In the genomic region with DNA sequence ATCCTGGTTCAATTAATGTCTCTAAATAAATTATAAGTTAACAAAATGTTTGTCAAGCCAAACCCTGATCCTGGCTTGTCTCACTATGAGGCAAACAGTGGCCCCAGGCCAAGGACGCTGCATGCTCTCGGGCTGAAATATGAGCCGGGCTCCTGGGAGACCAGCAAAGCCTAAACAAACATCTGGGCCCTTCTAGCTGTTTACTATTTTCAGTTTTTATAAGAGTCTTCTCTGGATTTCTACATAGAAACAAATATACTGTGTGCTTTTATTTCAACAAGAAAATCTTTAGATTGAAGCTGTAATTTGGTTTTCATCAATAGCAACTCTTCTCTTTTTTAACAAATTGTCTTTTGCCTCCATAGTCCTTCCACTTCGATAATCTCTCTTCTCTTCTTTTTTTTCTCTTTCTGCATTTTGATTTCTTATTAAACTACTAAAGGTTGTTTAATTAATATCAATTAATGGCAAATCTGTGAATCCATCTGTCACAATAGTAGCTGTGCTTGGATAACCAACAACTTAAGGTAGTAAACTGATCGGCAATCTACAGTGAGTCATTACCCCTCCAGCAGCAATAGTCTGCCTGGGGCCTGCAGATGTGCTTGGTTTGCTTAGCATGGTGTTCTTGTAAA, we compare ENCODE assay signal across 1 cellular context.
TF ChIP-seq lines count a peak whose summit lies in the region.

No MANE protein-coding gene starts in this region.

TF ChIP-seq in K562, 482 proteins besides CTCF, POLR2A, EP300 and RAD21 (continued from another document and continues in another):
- TF ChIP-seq, protein P1, sequence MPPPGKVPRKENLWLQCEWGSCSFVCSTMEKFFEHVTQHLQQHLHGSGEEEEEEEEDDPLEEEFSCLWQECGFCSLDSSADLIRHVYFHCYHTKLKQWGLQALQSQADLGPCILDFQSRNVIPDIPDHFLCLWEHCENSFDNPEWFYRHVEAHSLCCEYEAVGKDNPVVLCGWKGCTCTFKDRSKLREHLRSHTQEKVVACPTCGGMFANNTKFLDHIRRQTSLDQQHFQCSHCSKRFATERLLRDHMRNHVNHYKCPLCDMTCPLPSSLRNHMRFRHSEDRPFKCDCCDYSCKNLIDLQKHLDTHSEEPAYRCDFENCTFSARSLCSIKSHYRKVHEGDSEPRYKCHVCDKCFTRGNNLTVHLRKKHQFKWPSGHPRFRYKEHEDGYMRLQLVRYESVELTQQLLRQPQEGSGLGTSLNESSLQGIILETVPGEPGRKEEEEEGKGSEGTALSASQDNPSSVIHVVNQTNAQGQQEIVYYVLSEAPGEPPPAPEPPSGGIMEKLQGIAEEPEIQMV (tag; conservative IDR thresholded peaks at IDR 0.05; ENCODE audit: low read depth): no peak
- TF ChIP-seq, protein P2, sequence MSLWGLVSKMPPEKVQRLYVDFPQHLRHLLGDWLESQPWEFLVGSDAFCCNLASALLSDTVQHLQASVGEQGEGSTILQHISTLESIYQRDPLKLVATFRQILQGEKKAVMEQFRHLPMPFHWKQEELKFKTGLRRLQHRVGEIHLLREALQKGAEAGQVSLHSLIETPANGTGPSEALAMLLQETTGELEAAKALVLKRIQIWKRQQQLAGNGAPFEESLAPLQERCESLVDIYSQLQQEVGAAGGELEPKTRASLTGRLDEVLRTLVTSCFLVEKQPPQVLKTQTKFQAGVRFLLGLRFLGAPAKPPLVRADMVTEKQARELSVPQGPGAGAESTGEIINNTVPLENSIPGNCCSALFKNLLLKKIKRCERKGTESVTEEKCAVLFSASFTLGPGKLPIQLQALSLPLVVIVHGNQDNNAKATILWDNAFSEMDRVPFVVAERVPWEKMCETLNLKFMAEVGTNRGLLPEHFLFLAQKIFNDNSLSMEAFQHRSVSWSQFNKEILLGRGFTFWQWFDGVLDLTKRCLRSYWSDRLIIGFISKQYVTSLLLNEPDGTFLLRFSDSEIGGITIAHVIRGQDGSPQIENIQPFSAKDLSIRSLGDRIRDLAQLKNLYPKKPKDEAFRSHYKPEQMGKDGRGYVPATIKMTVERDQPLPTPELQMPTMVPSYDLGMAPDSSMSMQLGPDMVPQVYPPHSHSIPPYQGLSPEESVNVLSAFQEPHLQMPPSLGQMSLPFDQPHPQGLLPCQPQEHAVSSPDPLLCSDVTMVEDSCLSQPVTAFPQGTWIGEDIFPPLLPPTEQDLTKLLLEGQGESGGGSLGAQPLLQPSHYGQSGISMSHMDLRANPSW (CRISPR knock-in tag; IDR thresholded peaks at IDR 0.05): no peak
- TF ChIP-seq, protein P3, sequence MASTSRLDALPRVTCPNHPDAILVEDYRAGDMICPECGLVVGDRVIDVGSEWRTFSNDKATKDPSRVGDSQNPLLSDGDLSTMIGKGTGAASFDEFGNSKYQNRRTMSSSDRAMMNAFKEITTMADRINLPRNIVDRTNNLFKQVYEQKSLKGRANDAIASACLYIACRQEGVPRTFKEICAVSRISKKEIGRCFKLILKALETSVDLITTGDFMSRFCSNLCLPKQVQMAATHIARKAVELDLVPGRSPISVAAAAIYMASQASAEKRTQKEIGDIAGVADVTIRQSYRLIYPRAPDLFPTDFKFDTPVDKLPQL (IDR thresholded peaks at IDR 0.05; ENCODE audit: extremely low read depth, insufficient read length): no peak
- TF ChIP-seq RCOR1 (IDR thresholded peaks at IDR 0.05; ENCODE audit: borderline replicate concordance in 1 of 2, low read depth in 2 of 2, low read length in 2 of 2) (0 out of 4 replicates have a peak, but pooled peaks of 1 of the 2 experiments have one; percentile 7), PHF20 (IDR thresholded peaks at IDR 0.05; ENCODE audit: partially characterized antibody) (no peak), JUNB (CRISPR knock-in tag; conservative IDR thresholded peaks at IDR 0.05) (no peak), ZNF41 (CRISPR knock-in tag; conservative IDR thresholded peaks at IDR 0.05) (no peak), ZNF282 (CRISPR knock-in tag; IDR thresholded peaks at IDR 0.05) (no peak), SIRT6 (IDR thresholded peaks at IDR 0.05; ENCODE audit: low read depth, low read length) (no peak), ZNF780A (CRISPR knock-in tag; IDR thresholded peaks at IDR 0.05) (no peak), NR2F6 (CRISPR knock-in tag; IDR thresholded peaks at IDR 0.05) (no peak), ZNF57 (CRISPR knock-in tag; IDR thresholded peaks at IDR 0.05) (no peak), EP400 (IDR thresholded peaks at IDR 0.05) (peak; percentile 22; the same call in 1 of the 2 replicates), ZNF408 (CRISPR knock-in tag; IDR thresholded peaks at IDR 0.05; ENCODE audit: low read depth) (no peak), TRIM24 (IDR thresholded peaks at IDR 0.05) (peak; percentile 14 to 34; a peak in 1 of 4 replicates), DDX20 (tag; IDR thresholded peaks at IDR 0.05; ENCODE audit: low read depth) (no peak), SPI1 (IDR thresholded peaks at IDR 0.05; ENCODE audit: borderline replicate concordance, low read depth, low read length) (no peak), ZNF316 (IDR thresholded peaks at IDR 0.05) (no peak), JUND (IDR thresholded peaks at IDR 0.05; ENCODE audit: borderline replicate concordance, low read depth, low read length) (peak; percentile 86), JUND (tag; IDR thresholded peaks at IDR 0.05; ENCODE audit: borderline replicate concordance, low read depth, low read length) (peak; percentile 87), PHB (CRISPR knock-in tag; IDR thresholded peaks at IDR 0.05) (no peak), SMAD3 (CRISPR knock-in tag; conservative IDR thresholded peaks at IDR 0.05) (no peak), HMG20A (CRISPR knock-in tag; conservative IDR thresholded peaks at IDR 0.05) (no peak), ZNF217 (CRISPR knock-in tag; IDR thresholded peaks at IDR 0.05) (no peak), FOXA3 (CRISPR knock-in tag; conservative IDR thresholded peaks at IDR 0.05 in 1 of 2, IDR thresholded peaks at IDR 0.05 in 1 of 2) (peak in 1 of 2 experiments; percentile 70; a peak in 2 of 4 replicates), PURB (CRISPR knock-in tag; IDR thresholded peaks at IDR 0.05; ENCODE audit: low read depth) (no peak), ZNF778 (CRISPR knock-in tag; IDR thresholded peaks at IDR 0.05) (no peak), MTF1 (CRISPR knock-in tag; IDR thresholded peaks at IDR 0.05; ENCODE audit: borderline replicate concordance) (no peak), NELFE (IDR thresholded peaks at IDR 0.05; ENCODE audit: insufficient read depth, insufficient read length) (no peak), TCFL5 (CRISPR knock-in tag; conservative IDR thresholded peaks at IDR 0.05) (no peak), SRSF7 (optimal IDR thresholded peaks at IDR 0.05; ENCODE audit: low read depth, low read length) (no peak), TRIM28 (IDR thresholded peaks at IDR 0.05) (no peak), ZNF12 (CRISPR knock-in tag; IDR thresholded peaks at IDR 0.05) (no peak), ZNF668 (CRISPR knock-in tag; IDR thresholded peaks at IDR 0.05) (no peak), CCNT2 (IDR thresholded peaks at IDR 0.05; ENCODE audit: borderline replicate concordance, extremely low read depth, insufficient read length, low read depth, low read length) (no peak), ZBTB17 (CRISPR knock-in tag; IDR thresholded peaks at IDR 0.05) (peak; percentile 80)
- TF ChIP-seq, protein P4, sequence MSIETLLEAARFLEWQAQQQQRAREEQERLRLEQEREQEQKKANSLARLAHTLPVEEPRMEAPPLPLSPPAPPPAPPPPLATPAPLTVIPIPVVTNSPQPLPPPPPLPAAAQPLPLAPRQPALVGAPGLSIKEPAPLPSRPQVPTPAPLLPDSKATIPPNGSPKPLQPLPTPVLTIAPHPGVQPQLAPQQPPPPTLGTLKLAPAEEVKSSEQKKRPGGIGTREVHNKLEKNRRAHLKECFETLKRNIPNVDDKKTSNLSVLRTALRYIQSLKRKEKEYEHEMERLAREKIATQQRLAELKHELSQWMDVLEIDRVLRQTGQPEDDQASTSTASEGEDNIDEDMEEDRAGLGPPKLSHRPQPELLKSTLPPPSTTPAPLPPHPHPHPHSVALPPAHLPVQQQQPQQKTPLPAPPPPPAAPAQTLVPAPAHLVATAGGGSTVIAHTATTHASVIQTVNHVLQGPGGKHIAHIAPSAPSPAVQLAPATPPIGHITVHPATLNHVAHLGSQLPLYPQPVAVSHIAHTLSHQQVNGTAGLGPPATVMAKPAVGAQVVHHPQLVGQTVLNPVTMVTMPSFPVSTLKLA (conservative IDR thresholded peaks at IDR 0.05): peak in 1 of 2 experiments; percentile 40; a peak in 1 of 4 replicates
- TF ChIP-seq, protein P5, sequence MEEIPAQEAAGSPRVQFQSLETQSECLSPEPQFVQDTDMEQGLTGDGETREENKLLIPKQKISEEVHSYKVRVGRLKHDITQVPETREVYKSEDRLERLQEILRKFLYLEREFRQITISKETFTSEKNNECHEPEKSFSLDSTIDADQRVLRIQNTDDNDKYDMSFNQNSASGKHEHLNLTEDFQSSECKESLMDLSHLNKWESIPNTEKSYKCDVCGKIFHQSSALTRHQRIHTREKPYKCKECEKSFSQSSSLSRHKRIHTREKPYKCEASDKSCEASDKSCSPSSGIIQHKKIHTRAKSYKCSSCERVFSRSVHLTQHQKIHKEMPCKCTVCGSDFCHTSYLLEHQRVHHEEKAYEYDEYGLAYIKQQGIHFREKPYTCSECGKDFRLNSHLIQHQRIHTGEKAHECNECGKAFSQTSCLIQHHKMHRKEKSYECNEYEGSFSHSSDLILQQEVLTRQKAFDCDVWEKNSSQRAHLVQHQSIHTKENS (CRISPR knock-in tag; IDR thresholded peaks at IDR 0.05): no peak
- TF ChIP-seq, protein P6, sequence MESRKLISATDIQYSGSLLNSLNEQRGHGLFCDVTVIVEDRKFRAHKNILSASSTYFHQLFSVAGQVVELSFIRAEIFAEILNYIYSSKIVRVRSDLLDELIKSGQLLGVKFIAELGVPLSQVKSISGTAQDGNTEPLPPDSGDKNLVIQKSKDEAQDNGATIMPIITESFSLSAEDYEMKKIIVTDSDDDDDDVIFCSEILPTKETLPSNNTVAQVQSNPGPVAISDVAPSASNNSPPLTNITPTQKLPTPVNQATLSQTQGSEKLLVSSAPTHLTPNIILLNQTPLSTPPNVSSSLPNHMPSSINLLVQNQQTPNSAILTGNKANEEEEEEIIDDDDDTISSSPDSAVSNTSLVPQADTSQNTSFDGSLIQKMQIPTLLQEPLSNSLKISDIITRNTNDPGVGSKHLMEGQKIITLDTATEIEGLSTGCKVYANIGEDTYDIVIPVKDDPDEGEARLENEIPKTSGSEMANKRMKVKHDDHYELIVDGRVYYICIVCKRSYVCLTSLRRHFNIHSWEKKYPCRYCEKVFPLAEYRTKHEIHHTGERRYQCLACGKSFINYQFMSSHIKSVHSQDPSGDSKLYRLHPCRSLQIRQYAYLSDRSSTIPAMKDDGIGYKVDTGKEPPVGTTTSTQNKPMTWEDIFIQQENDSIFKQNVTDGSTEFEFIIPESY (CRISPR knock-in tag; IDR thresholded peaks at IDR 0.05): no peak
- TF ChIP-seq, protein P7, sequence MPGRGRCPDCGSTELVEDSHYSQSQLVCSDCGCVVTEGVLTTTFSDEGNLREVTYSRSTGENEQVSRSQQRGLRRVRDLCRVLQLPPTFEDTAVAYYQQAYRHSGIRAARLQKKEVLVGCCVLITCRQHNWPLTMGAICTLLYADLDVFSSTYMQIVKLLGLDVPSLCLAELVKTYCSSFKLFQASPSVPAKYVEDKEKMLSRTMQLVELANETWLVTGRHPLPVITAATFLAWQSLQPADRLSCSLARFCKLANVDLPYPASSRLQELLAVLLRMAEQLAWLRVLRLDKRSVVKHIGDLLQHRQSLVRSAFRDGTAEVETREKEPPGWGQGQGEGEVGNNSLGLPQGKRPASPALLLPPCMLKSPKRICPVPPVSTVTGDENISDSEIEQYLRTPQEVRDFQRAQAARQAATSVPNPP (IDR thresholded peaks at IDR 0.05; ENCODE audit: borderline replicate concordance, insufficient read depth, insufficient read length): no peak
- TF ChIP-seq, protein P8, sequence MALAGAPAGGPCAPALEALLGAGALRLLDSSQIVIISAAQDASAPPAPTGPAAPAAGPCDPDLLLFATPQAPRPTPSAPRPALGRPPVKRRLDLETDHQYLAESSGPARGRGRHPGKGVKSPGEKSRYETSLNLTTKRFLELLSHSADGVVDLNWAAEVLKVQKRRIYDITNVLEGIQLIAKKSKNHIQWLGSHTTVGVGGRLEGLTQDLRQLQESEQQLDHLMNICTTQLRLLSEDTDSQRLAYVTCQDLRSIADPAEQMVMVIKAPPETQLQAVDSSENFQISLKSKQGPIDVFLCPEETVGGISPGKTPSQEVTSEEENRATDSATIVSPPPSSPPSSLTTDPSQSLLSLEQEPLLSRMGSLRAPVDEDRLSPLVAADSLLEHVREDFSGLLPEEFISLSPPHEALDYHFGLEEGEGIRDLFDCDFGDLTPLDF (CRISPR knock-in tag; IDR thresholded peaks at IDR 0.05): no peak
- TF ChIP-seq, protein P9, sequence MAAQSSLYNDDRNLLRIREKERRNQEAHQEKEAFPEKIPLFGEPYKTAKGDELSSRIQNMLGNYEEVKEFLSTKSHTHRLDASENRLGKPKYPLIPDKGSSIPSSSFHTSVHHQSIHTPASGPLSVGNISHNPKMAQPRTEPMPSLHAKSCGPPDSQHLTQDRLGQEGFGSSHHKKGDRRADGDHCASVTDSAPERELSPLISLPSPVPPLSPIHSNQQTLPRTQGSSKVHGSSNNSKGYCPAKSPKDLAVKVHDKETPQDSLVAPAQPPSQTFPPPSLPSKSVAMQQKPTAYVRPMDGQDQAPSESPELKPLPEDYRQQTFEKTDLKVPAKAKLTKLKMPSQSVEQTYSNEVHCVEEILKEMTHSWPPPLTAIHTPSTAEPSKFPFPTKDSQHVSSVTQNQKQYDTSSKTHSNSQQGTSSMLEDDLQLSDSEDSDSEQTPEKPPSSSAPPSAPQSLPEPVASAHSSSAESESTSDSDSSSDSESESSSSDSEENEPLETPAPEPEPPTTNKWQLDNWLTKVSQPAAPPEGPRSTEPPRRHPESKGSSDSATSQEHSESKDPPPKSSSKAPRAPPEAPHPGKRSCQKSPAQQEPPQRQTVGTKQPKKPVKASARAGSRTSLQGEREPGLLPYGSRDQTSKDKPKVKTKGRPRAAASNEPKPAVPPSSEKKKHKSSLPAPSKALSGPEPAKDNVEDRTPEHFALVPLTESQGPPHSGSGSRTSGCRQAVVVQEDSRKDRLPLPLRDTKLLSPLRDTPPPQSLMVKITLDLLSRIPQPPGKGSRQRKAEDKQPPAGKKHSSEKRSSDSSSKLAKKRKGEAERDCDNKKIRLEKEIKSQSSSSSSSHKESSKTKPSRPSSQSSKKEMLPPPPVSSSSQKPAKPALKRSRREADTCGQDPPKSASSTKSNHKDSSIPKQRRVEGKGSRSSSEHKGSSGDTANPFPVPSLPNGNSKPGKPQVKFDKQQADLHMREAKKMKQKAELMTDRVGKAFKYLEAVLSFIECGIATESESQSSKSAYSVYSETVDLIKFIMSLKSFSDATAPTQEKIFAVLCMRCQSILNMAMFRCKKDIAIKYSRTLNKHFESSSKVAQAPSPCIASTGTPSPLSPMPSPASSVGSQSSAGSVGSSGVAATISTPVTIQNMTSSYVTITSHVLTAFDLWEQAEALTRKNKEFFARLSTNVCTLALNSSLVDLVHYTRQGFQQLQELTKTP (IDR thresholded peaks at IDR 0.05; ENCODE audit: low read depth in 1 of 2, partially characterized antibody in 2 of 2): peak in 1 of 2 experiments; percentile 53
